Comparison of ENCODE assay signal across 21 cellular contexts in genomic region chr20:51305316-51306052, GRCh38.
DNase-seq lines count a peak whose midpoint lies in the region; ATAC-seq, FAIRE-seq and TF ChIP-seq lines count a peak whose summit lies in the region.
"Had no signal": no experiment of that assay in that cellular context is flagged by ENCODE, and none has a peak within 500 bp of the region (broad histone marks: within the 10 kb centered on the region; RNA-seq: fewer than 3 reads in every experiment).

No MANE protein-coding gene starts in this region.

- no peak for TF ChIP-seq CTCF in endodermal cell (conservative IDR thresholded peaks at IDR 0.05)

- DNase-seq in endodermal cell (peak; percentile 92), left colon (no peak), urothelium cell line (ENCODE audit: low spot score) (no peak), H54 (ENCODE audit: insufficient read length, low spot score) (no peak), NCI-H2081 (lab: John Stamatoyannopoulos, UW) (no peak)
- no peak for DNase-seq in activated CD4-positive, alpha-beta T cell treated with anti-CD3 and anti-CD28 coated beads for 4 hours
- DNase-seq: CD4-positive, alpha-beta memory T cell; DMS53; KBM-7; MV-4-11; NCI-H1694 treated with DMSO at 0.1 percent for 48 hours; NCI-H345; NCI-H526; PC-9; SIG-M5 had no signal

- H3K4me3 ChIP-seq in HUES48 (ENCODE audit: low read depth, low read length) (0 out of 2 replicates have a peak overlapping the region, but pooled peaks have one; percentile 30), endodermal cell (ENCODE audit: low read length) (peak overlapping the region; percentile 77)
- H3K4me3 ChIP-seq: BLaER1, HAP-1, PC-9 had no signal

- peak overlapping the region; percentile 50 for H3K9ac ChIP-seq in HUES48 (ENCODE audit: low read depth, low read length)
- H3K9ac ChIP-seq in endodermal cell (ENCODE audit: extremely low read depth, low read length, poor library complexity, severe bottlenecking) = peak overlapping the region; percentile 69
- H3K9ac ChIP-seq: BLaER1 had no signal

- H3K36me3 ChIP-seq in HUES48 (ENCODE audit: control insufficient read depth, insufficient read depth, low read length) (no peaks in the 10 kb centered on the region), endodermal cell (ENCODE audit: control insufficient read depth, insufficient read depth, low read length) (no peaks in the 10 kb centered on the region)
- H3K36me3 ChIP-seq: BLaER1, HAP-1 had no signal

- H3K27me3 ChIP-seq in HUES48 (ENCODE audit: control insufficient read depth, insufficient read depth, low read length) (no peaks in the 10 kb centered on the region), endodermal cell (ENCODE audit: control insufficient read depth, insufficient read depth, low read length, poor library complexity, severe bottlenecking) (no peaks in the 10 kb centered on the region)
- H3K27me3 ChIP-seq: BLaER1 had no signal

- no peaks in the 10 kb centered on the region for H3K27me3 Mint-ChIP-seq in endodermal cell (ENCODE audit: insufficient read depth)

- H3K4me3 Mint-ChIP-seq in endodermal cell = no peak overlapping the region
- H3K4me3 Mint-ChIP-seq: CD4-positive, alpha-beta memory T cell had no signal

- peak; percentile 34 for ATAC-seq in left colon

- H3K27ac ChIP-seq in HUES48 (ENCODE audit: low read depth, low read length) (peak overlapping the region; percentile 95), endodermal cell (ENCODE audit: low read depth, low read length) (peak overlapping the region; percentile 27)
- H3K27ac ChIP-seq: BLaER1, PC-9, RWPE1 had no signal

- peak; percentile 32 for FAIRE-seq in urothelium cell line (lab: Jason Lieb, UNC)
- FAIRE-seq in H54 (lab: Jason Lieb, UNC) = no peak
- FAIRE-seq: GM12892, GM18507 had no signal

- no peak for TF ChIP-seq POLR2A in H54 (IDR thresholded peaks at IDR 0.05; ENCODE audit: low read depth, low read length)

- peak overlapping the region; percentile 96 for H3K27ac Mint-ChIP-seq in endodermal cell
- H3K27ac Mint-ChIP-seq: CD4-positive, alpha-beta memory T cell had no signal

- H3K4me1 Mint-ChIP-seq in endodermal cell = peaks cover 41% of the 10 kb centered on the region

- intact Hi-C loops in left colon (cut with DNase I, micrococcal nuclease) = loop anchor here (5.0 kb wide), 2 partner anchors 313 to 318 kb away; no protein-coding TSS in a partner anchor

- H3K36me3 Mint-ChIP-seq in endodermal cell (ENCODE audit: low read depth) = peaks cover 22% of the 10 kb centered on the region
- H3K36me3 Mint-ChIP-seq: CD4-positive, alpha-beta memory T cell had no signal

- WGBS in endodermal cell (ENCODE audit: insufficient coverage in 1 of 2, insufficient read length in 1 of 2), 2 experiments = 32 to 48% methylated on average over 4 to 5 of the region's 6 CpGs

- peaks cover 35% of the 10 kb centered on the region for H3K4me1 ChIP-seq in HUES48 (ENCODE audit: control insufficient read depth, insufficient read depth, low read length)
- H3K4me1 ChIP-seq in endodermal cell (ENCODE audit: control insufficient read depth, insufficient read depth, low read length) = peaks cover 21% of the 10 kb centered on the region
- H3K4me1 ChIP-seq: BLaER1 had no signal

- H3K9me3 Mint-ChIP-seq in endodermal cell = peaks cover 56% of the 10 kb centered on the region
- H3K9me3 Mint-ChIP-seq: CD4-positive, alpha-beta memory T cell had no signal

- peaks cover 44% of the 10 kb centered on the region for H3K9me3 ChIP-seq in HUES48 (ENCODE audit: control insufficient read depth, insufficient read depth, low read length)
- H3K9me3 ChIP-seq in endodermal cell (ENCODE audit: control insufficient read depth, low read length) = peaks cover 52% of the 10 kb centered on the region
